16 cellular contexts compared by ENCODE assay signal in genomic region chr5:135133698-135134515, GRCh38.
A peak's percentile ranks its signal among the peaks of the same experiment; 100 is the strongest.
DNase-seq lines count a peak whose midpoint lies in the region; ATAC-seq and TF ChIP-seq lines count a peak whose summit lies in the region.
"Had no signal": no experiment of that assay in that cellular context is flagged by ENCODE, and none has a peak within 500 bp of the region (broad histone marks: within the 10 kb centered on the region; RNA-seq: fewer than 3 reads in every experiment).

No MANE protein-coding gene starts in this region.

- H4K20me1 ChIP-seq in neural progenitor cell (ENCODE audit: low read depth), result no peaks in the 10 kb centered on the region

- no peaks in the 10 kb centered on the region for H3K79me2 ChIP-seq in parathyroid adenoma
- H3K79me2 ChIP-seq in neural progenitor cell (ENCODE audit: low read depth), result no peaks in the 10 kb centered on the region

- H3K4me2 ChIP-seq in parathyroid adenoma (ENCODE audit: low read length) (no peak overlapping the region), neural progenitor cell (no peak overlapping the region)

- H3K4me3 ChIP-seq in Peyer's patch (no peak overlapping the region), esophagus squamous epithelium (no peak overlapping the region), parathyroid adenoma (ENCODE audit: low read depth, low read length) (no peak overlapping the region), neural progenitor cell (no peak overlapping the region)
- H3K4me3 ChIP-seq: breast epithelium, lung, tibial artery had no signal

- peak; percentile 93 for DNase-seq in DMS53 (lab: John Stamatoyannopoulos, UW)
- peak in 2 of 3 donors; percentile 90 to 92 for DNase-seq in Peyer's patch
- DNase-seq in esophagus squamous epithelium (lab: John Stamatoyannopoulos, UW), result no peak
- no peak for DNase-seq in neural progenitor cell (ENCODE audit: low spot score)
- DNase-seq in activated T-cell treated with anti-CD3 and anti-CD28 coated beads, Interleukin-2, amount 50 U/mL, for 48 hours, result no peak
- DNase-seq: activated CD4-positive, alpha-beta T cell treated with anti-CD3 and anti-CD28 coated beads for 36 hours; NCI-H2081; stimulated activated CD4-positive, alpha-beta T cell treated with anti-CD3 and anti-CD28 coated beads, Interleukin-4, amount 100 ng/mL, for 4 hours; T-helper 1 cell; tibial artery had no signal

- no peak overlapping the region for H3K4me3 Mint-ChIP-seq in neural progenitor cell
- H3K4me3 Mint-ChIP-seq: activated CD4-positive, alpha-beta T cell treated with anti-CD3 and anti-CD28 coated beads for 36 hours had no signal

- H3K9me3 ChIP-seq in Peyer's patch (no peaks in the 10 kb centered on the region), esophagus squamous epithelium (no peaks in the 10 kb centered on the region), parathyroid adenoma (ENCODE audit: control insufficient read depth, low read length) (no peaks in the 10 kb centered on the region), neural progenitor cell (ENCODE audit: low read depth) (no peaks in the 10 kb centered on the region)
- H3K9me3 ChIP-seq: breast epithelium, tibial artery had no signal

- H3F3A ChIP-seq in neural progenitor cell (ENCODE audit: low read depth), result no peaks in the 10 kb centered on the region

- no peaks in the 10 kb centered on the region for H3K9me3 Mint-ChIP-seq in neural progenitor cell
- H3K9me3 Mint-ChIP-seq: activated naive CD4-positive, alpha-beta T cell treated with anti-CD3 and anti-CD28 coated beads, Interleukin-2, amount 50 U/mL, for 72 hours had no signal

- ATAC-seq in HG03139 (IDR thresholded peaks at IDR 0.05; ENCODE audit: unreplicated experiment) (no peak), GM19023 (IDR thresholded peaks at IDR 0.05; ENCODE audit: unreplicated experiment) (no peak)
- ATAC-seq: activated CD4-positive, alpha-beta T cell treated with anti-CD3 and anti-CD28 coated beads for 36 hours; activated naive CD4-positive, alpha-beta T cell treated with anti-CD3 and anti-CD28 coated beads, Interleukin-2, amount 50 U/mL, for 72 hours had no signal

- intact Hi-C loops in esophagus squamous epithelium (cut with DNase I), result loop anchor here (10.0 kb wide), 1 partner anchor 99 kb away; the partner anchor contains the start of gene PITX1

- H3K27ac ChIP-seq in Peyer's patch (peak overlapping the region in 2 of 4 donors; percentile 31 to 62), esophagus squamous epithelium (peak overlapping the region; percentile 78 to 96 (median 93)), parathyroid adenoma (no peak overlapping the region), neural progenitor cell (no peak overlapping the region)
- H3K27ac ChIP-seq: breast epithelium, tibial artery had no signal

- no peak overlapping the region for H3K27ac Mint-ChIP-seq in neural progenitor cell
- H3K27ac Mint-ChIP-seq: activated CD4-positive, alpha-beta T cell treated with anti-CD3 and anti-CD28 coated beads for 36 hours; activated naive CD4-positive, alpha-beta T cell treated with anti-CD3 and anti-CD28 coated beads, Interleukin-2, amount 50 U/mL, for 72 hours had no signal

- H2AFZ ChIP-seq in parathyroid adenoma, result peak overlapping the region; percentile 38
- H2AFZ ChIP-seq in neural progenitor cell (replicated peaks), result no peak overlapping the region

- H3K9ac ChIP-seq in parathyroid adenoma (no peak overlapping the region), neural progenitor cell (no peak overlapping the region)

- H3K27me3 Mint-ChIP-seq in neural progenitor cell (ENCODE audit: insufficient read depth, low read depth), result peaks cover 2% of the 10 kb centered on the region

- H3K36me3 ChIP-seq in Peyer's patch (no peaks in the 10 kb centered on the region), esophagus squamous epithelium (no peaks in the 10 kb centered on the region), parathyroid adenoma (ENCODE audit: control insufficient read depth, insufficient read depth, low read length) (no peaks in the 10 kb centered on the region), neural progenitor cell (no peaks in the 10 kb centered on the region)
- H3K36me3 ChIP-seq: breast epithelium, tibial artery had no signal

- TF ChIP-seq CTCF in Peyer's patch (IDR thresholded peaks at IDR 0.05), result no peak
- TF ChIP-seq CTCF in esophagus squamous epithelium (IDR thresholded peaks at IDR 0.05), result no peak
- TF ChIP-seq CTCF in parathyroid adenoma (IDR thresholded peaks at IDR 0.05), result no peak
- TF ChIP-seq CTCF in neural progenitor cell (IDR thresholded peaks at IDR 0.05), result no peak

- H3K27me3 ChIP-seq in Peyer's patch, result no peaks in the 10 kb centered on the region
- no peaks in the 10 kb centered on the region for H3K27me3 ChIP-seq in esophagus squamous epithelium
- H3K27me3 ChIP-seq in parathyroid adenoma (ENCODE audit: control insufficient read depth, insufficient read depth, low read length), result no peaks in the 10 kb centered on the region
- peaks cover 5% of the 10 kb centered on the region for H3K27me3 ChIP-seq in neural progenitor cell
- H3K27me3 ChIP-seq: breast epithelium, tibial artery had no signal

- TF ChIP-seq POLR2A in Peyer's patch (IDR thresholded peaks at IDR 0.05) (peak; percentile 19 to 54), esophagus squamous epithelium (IDR thresholded peaks at IDR 0.05) (no peak)

- H3K36me3 Mint-ChIP-seq in neural progenitor cell, result no peaks in the 10 kb centered on the region
- H3K36me3 Mint-ChIP-seq: activated naive CD4-positive, alpha-beta T cell treated with anti-CD3 and anti-CD28 coated beads, Interleukin-2, amount 50 U/mL, for 72 hours had no signal

- 58 to 65% methylated on average over 4 to 5 of the region's 18 CpGs for WGBS in esophagus squamous epithelium, 2 donors

- H3K4me1 Mint-ChIP-seq in neural progenitor cell, result peaks cover 7% of the 10 kb centered on the region

- H3K4me1 ChIP-seq in Peyer's patch (peaks cover 0 to 39% (median 0%) of the 10 kb centered on the region in 4 donors), esophagus squamous epithelium (peaks cover 48 to 95% (median 53%) of the 10 kb centered on the region in 3 donors), parathyroid adenoma (peaks cover 7% of the 10 kb centered on the region), neural progenitor cell (peaks cover 18% of the 10 kb centered on the region)
- H3K4me1 ChIP-seq: breast epithelium, tibial artery had no signal

Comparison
In these comparisons a context has a peak if more than half of its experiments do, and no peak if none do; other contexts are left out.
1. DNase-seq: peak in DMS53 (single experiment) and Peyer's patch (2 of 3); none in esophagus squamous epithelium (single experiment), neural progenitor cell (single experiment) and activated T-cell treated with anti-CD3 and anti-CD28 coated beads, Interleukin-2, amount 50 U/mL, for 48 hours (0 of 2).
2. H3K27ac ChIP-seq: peak in esophagus squamous epithelium (4 of 4); none in parathyroid adenoma (single experiment) and neural progenitor cell (single experiment).
3. POLR2A ChIP-seq: peak in Peyer's patch (2 of 2); none in esophagus squamous epithelium (0 of 4).